8 cellular contexts compared by ENCODE assay signal in the genomic region with DNA sequence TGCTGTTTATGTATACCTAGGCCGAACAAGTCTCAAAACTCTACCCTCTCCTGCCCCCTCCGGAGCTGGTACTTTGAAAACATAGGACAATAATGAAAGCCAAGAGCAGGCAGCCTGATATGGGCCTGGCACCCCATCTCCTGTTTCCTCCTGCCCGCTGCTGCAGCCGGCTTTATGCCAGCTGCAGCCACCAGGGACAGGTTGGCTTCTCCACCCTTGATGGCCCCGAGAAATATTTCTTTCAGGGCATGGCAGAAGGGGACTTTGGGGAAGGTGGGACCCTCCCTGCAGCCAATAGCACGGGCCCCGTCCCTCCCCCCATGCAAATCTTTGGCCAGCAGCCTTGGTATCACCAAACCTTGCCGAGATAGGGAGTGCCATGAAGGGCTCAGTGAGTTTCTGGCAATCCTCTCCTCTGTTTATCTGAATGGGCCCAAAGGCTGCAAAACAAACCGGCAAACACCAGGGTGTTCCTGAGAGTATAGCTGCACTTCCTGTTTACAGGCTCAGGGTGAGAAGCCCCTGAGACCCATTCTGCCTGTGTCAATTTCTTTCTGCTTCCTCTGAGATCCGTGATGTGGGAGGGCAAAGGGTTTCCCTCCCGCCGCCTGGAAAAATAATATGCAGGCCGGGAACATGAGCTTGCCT.
A peak's percentile ranks its signal among the peaks of the same experiment; 100 is the strongest.
DNase-seq lines count a peak whose midpoint lies in the region; ATAC-seq and TF ChIP-seq lines count a peak whose summit lies in the region.

No MANE protein-coding gene starts in this region.

- intact Hi-C loops in left ventricle myocardium inferior (cut with micrococcal nuclease) (no loop called here), stomach (cut with DNase I; ENCODE audit: low total_unique reads) (no loop called here)

- ATAC-seq in HG02571 (IDR thresholded peaks at IDR 0.05; ENCODE audit: unreplicated experiment), result no peak

- H3K36me3 ChIP-seq in left ventricle myocardium inferior, result no peaks in the 10 kb centered on the region
- no peaks in the 10 kb centered on the region for H3K36me3 ChIP-seq in stomach

- TF ChIP-seq EP300 in stomach (IDR thresholded peaks at IDR 0.05), result no peak

- peaks cover 21% of the 10 kb centered on the region for H3K4me1 ChIP-seq in left ventricle myocardium inferior
- H3K4me1 ChIP-seq in stomach, result peaks cover 8 to 29% (median 19%) of the 10 kb centered on the region in 4 donors

- peak overlapping the region; percentile 84 for H3K27ac ChIP-seq in left ventricle myocardium inferior (replicated peaks)
- H3K27ac ChIP-seq in stomach, result peak overlapping the region; percentile 72 to 84 (median 81)

- DNase-seq in DMS153 treated with DMSO at 0.1 percent for 48 hours (lab: John Stamatoyannopoulos, UW; ENCODE audit: unreplicated experiment) (peak; percentile 3), DMS153 (lab: John Stamatoyannopoulos, UW) (no peak), NAMALWA (ENCODE audit: low spot score) (peak; percentile 68), left ventricle myocardium inferior (no peak), stomach (peak; percentile 59)
- DNase-seq in effector CD4-positive, alpha-beta T cell, result no peak
- DNase-seq in stimulated activated CD4-positive, alpha-beta T cell treated with anti-CD3 and anti-CD28 coated beads, Interleukin-2, amount 100 ng/mL, for 48 hours, result no peak

- peak; percentile 48 for TF ChIP-seq CTCF in left ventricle myocardium inferior (IDR thresholded peaks at IDR 0.05; ENCODE audit: borderline replicate concordance)
- TF ChIP-seq CTCF in stomach (IDR thresholded peaks at IDR 0.05), result peak in 2 of 7 experiments; percentile 19 to 46

- H3K9me3 ChIP-seq in left ventricle myocardium inferior (replicated peaks) (peaks cover 12% of the 10 kb centered on the region), stomach (peaks cover 0 to 3% (median 0%) of the 10 kb centered on the region in 4 donors)

- WGBS in stomach, 5 donors, result 16 to 31% (median 20%) methylated on average over 12 to 13 of the region's 13 CpGs

- H3K27me3 ChIP-seq in left ventricle myocardium inferior (ENCODE audit: low read depth), result no peaks in the 10 kb centered on the region
- H3K27me3 ChIP-seq in stomach, result no peaks in the 10 kb centered on the region

- H3K4me3 ChIP-seq in left ventricle myocardium inferior (peak overlapping the region; percentile 39), stomach (peak overlapping the region in 2 of 4 donors; percentile 2 to 12)

- TF ChIP-seq POLR2A in stomach (IDR thresholded peaks at IDR 0.05), result no peak

Comparison
In these comparisons a context has a peak if more than half of its experiments do, and no peak if none do; other contexts are left out.
1. DNase-seq: peak in DMS153 treated with DMSO at 0.1 percent for 48 hours (single experiment), NAMALWA (single experiment) and stomach (single experiment); none in DMS153 (single experiment), left ventricle myocardium inferior (single experiment), effector CD4-positive, alpha-beta T cell (single experiment) and stimulated activated CD4-positive, alpha-beta T cell treated with anti-CD3 and anti-CD28 coated beads, Interleukin-2, amount 100 ng/mL, for 48 hours (0 of 2).